ENCODE assay signal across 12 cellular contexts in genomic region chr11:64224151-64224890, GRCh38. TPM values are rescaled to one million over a fixed set of nuclear protein-coding genes. Genes with fewer than 3 reads are reported as not detected.
A peak's percentile ranks its signal among the peaks of the same experiment; 100 is the strongest.
DNase-seq lines count a peak whose midpoint lies in the region; ATAC-seq, FAIRE-seq and TF ChIP-seq lines count a peak whose summit lies in the region.
"Had no signal": no experiment of that assay in that cellular context is flagged by ENCODE, and none has a peak within 500 bp of the region (broad histone marks: within the 10 kb centered on the region; RNA-seq: fewer than 3 reads in every experiment).

No MANE protein-coding gene starts in this region.

- H3K4me3 Mint-ChIP-seq in activated CD8-positive, alpha-beta T cell treated with anti-CD3 and anti-CD28 coated beads, Interleukin-2, amount 10 ng/mL, durations not matched to agents 7 days and 5 days: peak overlapping the region; percentile 88

- H3K4me1 ChIP-seq in gastroesophageal sphincter: peaks cover 0 to 47% (median 23%) of the 10 kb centered on the region in 3 donors

- peaks cover 36% of the 10 kb centered on the region for H3K36me3 Mint-ChIP-seq in activated CD8-positive, alpha-beta T cell treated with anti-CD3 and anti-CD28 coated beads, Interleukin-2, amount 10 ng/mL, durations not matched to agents 7 days and 5 days (ENCODE audit: low read depth)

- ATAC-seq in activated CD8-positive, alpha-beta T cell treated with anti-CD3 and anti-CD28 coated beads, Interleukin-2, amount 10 ng/mL, durations not matched to agents 7 days and 5 days: no peak
- no peak for ATAC-seq in left lobe of liver
- no peak for ATAC-seq in activated CD4-positive, CD25-positive, alpha-beta regulatory T cell treated with anti-CD3 and anti-CD28 coated beads, Interleukin-2, amount 50 U/mL, for 24 hours
- no peak for ATAC-seq in gastroesophageal sphincter

- H3K27ac Mint-ChIP-seq in activated CD8-positive, alpha-beta T cell treated with anti-CD3 and anti-CD28 coated beads, Interleukin-2, amount 10 ng/mL, durations not matched to agents 7 days and 5 days: peak overlapping the region; percentile 88

- 100% methylated on average over 1 of the region's 17 CpGs; no CpG with 5 or more reads in 1 of the 2 donors for WGBS in gastroesophageal sphincter (ENCODE audit: low coverage in 1 of 2), 2 donors

- no peaks in the 10 kb centered on the region for H3K27me3 ChIP-seq in gastroesophageal sphincter
- H3K27me3 ChIP-seq: dorsolateral prefrontal cortex had no signal

- no peaks in the 10 kb centered on the region for H3K9me3 Mint-ChIP-seq in activated CD8-positive, alpha-beta T cell treated with anti-CD3 and anti-CD28 coated beads, Interleukin-2, amount 10 ng/mL, durations not matched to agents 7 days and 5 days (ENCODE audit: insufficient read depth)

- peaks cover 33% of the 10 kb centered on the region for H3K4me1 Mint-ChIP-seq in activated CD8-positive, alpha-beta T cell treated with anti-CD3 and anti-CD28 coated beads, Interleukin-2, amount 10 ng/mL, durations not matched to agents 7 days and 5 days (ENCODE audit: low read depth)

- peaks cover 0 to 28% of the 10 kb centered on the region in 2 donors for H3K36me3 ChIP-seq in gastroesophageal sphincter

- peak; percentile 30 for FAIRE-seq in GM12892 (lab: Jason Lieb, UNC)

- TF ChIP-seq CTCF in 22Rv1 (IDR thresholded peaks at IDR 0.05) (no peak), gastroesophageal sphincter (IDR thresholded peaks at IDR 0.05) (no peak)

- TF ChIP-seq POLR2A in GM12892 (IDR thresholded peaks at IDR 0.05; ENCODE audit: low read depth, low read length) (peak; percentile 70), gastroesophageal sphincter (IDR thresholded peaks at IDR 0.05) (no peak)

- DNase-seq in GM12892 (ENCODE audit: insufficient read length) (no peak), left lobe of liver (ENCODE audit: low spot score) (peak; percentile 48), hippocampal formation (lab: John Stamatoyannopoulos, UW) (no peak), SKM-1 treated with dmso at 0.1 percent for 144 hours (lab: John Stamatoyannopoulos, UW; ENCODE audit: unreplicated experiment) (no peak)
- no peak for DNase-seq in activated CD8-positive, alpha-beta T cell treated with anti-CD3 and anti-CD28 coated beads, Interleukin-2, amount 10 ng/mL, durations not matched to agents 7 days and 5 days
- DNase-seq: dorsolateral prefrontal cortex; islet precursor cell; stimulated activated CD4-positive, alpha-beta T cell treated with anti-CD3 and anti-CD28 coated beads, Interleukin-12 subunit alpha, Interleukin-12 subunit beta, amount 100 ng/mL, for 4 hours had no signal

- H3K27me3 Mint-ChIP-seq in activated CD8-positive, alpha-beta T cell treated with anti-CD3 and anti-CD28 coated beads, Interleukin-2, amount 10 ng/mL, durations not matched to agents 7 days and 5 days (ENCODE audit: low read depth): no peaks in the 10 kb centered on the region

- no peak overlapping the region for H3K4me3 ChIP-seq in gastroesophageal sphincter

- TF ChIP-seq EP300 in gastroesophageal sphincter (IDR thresholded peaks at IDR 0.05): no peak

- H3K9me3 ChIP-seq in gastroesophageal sphincter: no peaks in the 10 kb centered on the region
- H3K9me3 ChIP-seq: thoracic aorta had no signal

- H3K27ac ChIP-seq in 22Rv1 (peak overlapping the region; percentile 95), gastroesophageal sphincter (peak overlapping the region in 1 of 4 donors; percentile 94)

- POLR2A ChIA-PET in activated CD8-positive, alpha-beta T cell treated with anti-CD3 and anti-CD28 coated beads, Interleukin-2, amount 10 ng/mL, durations not matched to agents 7 days and 5 days (lab: Charles Lee): interaction anchor here (0.7 to 5.9 kb wide), 13 partner anchors 9 to 60 kb away, joined by 3 to 83 read pairs (median 4); partner anchors contain the start of genes BAD, FERMT3, FKBP2 and PPP1R14B

- CTCF ChIA-PET in activated CD8-positive, alpha-beta T cell treated with anti-CD3 and anti-CD28 coated beads, Interleukin-2, amount 10 ng/mL, durations not matched to agents 7 days and 5 days (lab: Charles Lee): interaction anchor here (0.6 to 5.3 kb wide), 3 partner anchors 10 to 26 kb away, joined by 3 to 66 read pairs (median 5); partner anchors contain the start of gene FERMT3

RNA-seq across cellular contexts. Expression of gene TRPT1, which starts 1.7 kb away (rescaled TPM):
- 49.2 TPM for polyA plus RNA-seq in GM12892 (2012; ENCODE audit: missing spikeins)
- 10 to 100 TPM; 37.8 to 44.8 TPM for total RNA-seq in activated CD8-positive, alpha-beta T cell treated with anti-CD3 and anti-CD28 coated beads, Interleukin-2, amount 10 ng/mL, durations not matched to agents 7 days and 5 days
- total RNA-seq in left lobe of liver (22.2 TPM), gastroesophageal sphincter (10 to 100 TPM; 41.4 to 59.9 (median 50.3) TPM)

RNA-seq across cellular contexts. Expression of gene NUDT22, which starts 1.8 kb away (rescaled TPM):
- 32.2 TPM for polyA plus RNA-seq in GM12892 (2012; ENCODE audit: missing spikeins)
- 10 to 100 TPM; 86.7 to 91.6 TPM for total RNA-seq in activated CD8-positive, alpha-beta T cell treated with anti-CD3 and anti-CD28 coated beads, Interleukin-2, amount 10 ng/mL, durations not matched to agents 7 days and 5 days
- 52.5 TPM for total RNA-seq in left lobe of liver
- 10 to 100 TPM; 36.8 to 53.7 (median 45.8) TPM for total RNA-seq in gastroesophageal sphincter

RNA-seq across cellular contexts. Expression of gene DNAJC4, which starts 6.0 kb away (rescaled TPM):
- 41.5 TPM for polyA plus RNA-seq in GM12892 (2012; ENCODE audit: missing spikeins)
- 10 to 100 TPM; 38.0 to 41.3 TPM for total RNA-seq in activated CD8-positive, alpha-beta T cell treated with anti-CD3 and anti-CD28 coated beads, Interleukin-2, amount 10 ng/mL, durations not matched to agents 7 days and 5 days
- total RNA-seq in left lobe of liver: 28.2 TPM
- total RNA-seq in gastroesophageal sphincter: 10 to 100 TPM in 3 of 4 donors, 1 to 10 TPM in 1; 7.1 to 33.5 (median 28.9) TPM

RNA-seq across cellular contexts. Expression of gene VEGFB, which starts 10.1 kb away (rescaled TPM):
- 72.9 TPM for polyA plus RNA-seq in GM12892 (2012; ENCODE audit: missing spikeins)
- total RNA-seq in activated CD8-positive, alpha-beta T cell treated with anti-CD3 and anti-CD28 coated beads, Interleukin-2, amount 10 ng/mL, durations not matched to agents 7 days and 5 days: 10 to 100 TPM; 81.5 to 87.8 TPM
- total RNA-seq in left lobe of liver (20.8 TPM), gastroesophageal sphincter (100 to 1,000 TPM in 2 of 4 donors, 10 to 100 TPM in 2; 49.9 to 152 (median 88.6) TPM)

RNA-seq across cellular contexts. Expression of gene FKBP2, which starts 16.6 kb away (rescaled TPM):
- 33.2 TPM for polyA plus RNA-seq in GM12892 (2012; ENCODE audit: missing spikeins)
- 10 to 100 TPM; 26.9 to 33.0 TPM for total RNA-seq in activated CD8-positive, alpha-beta T cell treated with anti-CD3 and anti-CD28 coated beads, Interleukin-2, amount 10 ng/mL, durations not matched to agents 7 days and 5 days
- 82.6 TPM for total RNA-seq in left lobe of liver
- 10 to 100 TPM; 45.5 to 78.3 (median 58.4) TPM for total RNA-seq in gastroesophageal sphincter
